ENCODE assay signal across 15 cellular contexts in the genomic region with DNA sequence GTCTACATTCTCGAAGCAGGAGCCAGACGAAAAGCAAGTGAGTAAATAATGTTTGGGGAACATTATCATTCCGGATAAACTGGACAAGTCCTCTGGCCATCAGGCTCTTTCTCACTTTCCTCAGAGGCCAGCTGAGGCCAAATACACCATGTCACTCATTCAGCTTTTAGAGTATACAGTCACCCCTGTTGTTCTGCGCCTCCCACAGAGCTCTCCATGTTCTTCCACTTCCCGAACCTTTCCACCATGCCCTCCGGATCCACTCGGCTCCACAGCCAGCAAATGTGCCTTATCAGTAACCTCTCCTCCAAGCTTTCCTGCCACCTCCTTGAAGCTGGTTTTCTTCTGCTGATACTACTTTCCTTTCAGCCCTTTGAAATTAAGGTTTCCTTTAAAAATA. TPM values are rescaled to one million over a fixed set of nuclear protein-coding genes. Genes with fewer than 3 reads are reported as not detected.
DNase-seq lines count a peak whose midpoint lies in the region; ATAC-seq lines count a peak whose summit lies in the region.
"Had no signal": no experiment of that assay in that cellular context is flagged by ENCODE, and none has a peak within 500 bp of the region (broad histone marks: within the 10 kb centered on the region; RNA-seq: fewer than 3 reads in every experiment).

No MANE protein-coding gene starts in this region.

- CTCF ChIA-PET in CD8-positive, alpha-beta memory T cell (lab: Charles Lee): interaction anchor here (1.6 kb wide), 1 partner anchor 138 kb away, joined by 3 read pairs; no protein-coding TSS in a partner anchor

- ATAC-seq in CD4-positive, CD25-positive, alpha-beta regulatory T cell (ENCODE audit: low read depth in 2 of 2): no peak
- no peak for ATAC-seq in activated naive CD8-positive, alpha-beta T cell treated with anti-CD3 and anti-CD28 coated beads, Interleukin-2, amount 10 ng/mL, durations not matched to agents 7 days and 5 days (ENCODE audit: low read depth)

- peaks cover 40% of the 10 kb centered on the region for H3K36me3 ChIP-seq in CD4-positive, CD25-positive, alpha-beta regulatory T cell (ENCODE audit: control insufficient read depth, insufficient read depth, low read length)
- peaks cover 19% of the 10 kb centered on the region for H3K36me3 ChIP-seq in CD8-positive, alpha-beta memory T cell (ENCODE audit: insufficient read depth, low read length)

- no peaks in the 10 kb centered on the region for H3K9me3 ChIP-seq in CD4-positive, CD25-positive, alpha-beta regulatory T cell (ENCODE audit: control insufficient read depth in 2 of 2, low read length in 2 of 2)
- H3K9me3 ChIP-seq in CD8-positive, alpha-beta memory T cell (ENCODE audit: low read length): no peaks in the 10 kb centered on the region
- H3K9me3 ChIP-seq: left lung had no signal

- H3K27ac Mint-ChIP-seq in CD4-positive, CD25-positive, alpha-beta regulatory T cell: peak overlapping the region; percentile 48 to 93 (median 59)
- H3K27ac Mint-ChIP-seq in CD8-positive, alpha-beta memory T cell: peak overlapping the region in 7 of 8 donors; percentile 1 to 91 (median 40)
- peak overlapping the region; percentile 55 for H3K27ac Mint-ChIP-seq in activated naive CD8-positive, alpha-beta T cell treated with anti-CD3 and anti-CD28 coated beads, Interleukin-2, amount 10 ng/mL, durations not matched to agents 7 days and 5 days
- peak overlapping the region in 4 of 6 donors; percentile 22 to 78 (median 54) for H3K27ac Mint-ChIP-seq in immature natural killer cell

- no peak for DNase-seq in CD4-positive, CD25-positive, alpha-beta regulatory T cell
- no peak for DNase-seq in CD8-positive, alpha-beta memory T cell
- no peak for DNase-seq in activated naive CD8-positive, alpha-beta T cell treated with anti-CD3 and anti-CD28 coated beads, Interleukin-2, amount 10 ng/mL, durations not matched to agents 7 days and 5 days
- DNase-seq in immature natural killer cell (no peak), NCI-H510A treated with DMSO at 0.1 percent for 48 hours (lab: John Stamatoyannopoulos, UW) (no peak), DMS53 (lab: John Stamatoyannopoulos, UW) (no peak)
- DNase-seq in stimulated activated CD4-positive, alpha-beta T cell treated with anti-CD3 and anti-CD28 coated beads, Interleukin-2, amount 100 ng/mL, for 24 hours: no peak
- DNase-seq: activated CD4-positive, CD25-positive, alpha-beta regulatory T cell; amniotic stem cell; cerebellar nuclear complex; H7; left lung; NCI-H2029; NCI-H510A had no signal

- no peaks in the 10 kb centered on the region for H3K27me3 Mint-ChIP-seq in CD4-positive, CD25-positive, alpha-beta regulatory T cell
- no peaks in the 10 kb centered on the region for H3K27me3 Mint-ChIP-seq in CD8-positive, alpha-beta memory T cell
- no peaks in the 10 kb centered on the region for H3K27me3 Mint-ChIP-seq in activated naive CD8-positive, alpha-beta T cell treated with anti-CD3 and anti-CD28 coated beads, Interleukin-2, amount 10 ng/mL, durations not matched to agents 7 days and 5 days
- no peaks in the 10 kb centered on the region for H3K27me3 Mint-ChIP-seq in immature natural killer cell (ENCODE audit: low read depth in 3 of 3)

- peaks cover 4% of the 10 kb centered on the region for H3K4me1 ChIP-seq in CD4-positive, CD25-positive, alpha-beta regulatory T cell (ENCODE audit: control insufficient read depth, insufficient read depth, low read length, poor library complexity, severe bottlenecking)
- no peaks in the 10 kb centered on the region for H3K4me1 ChIP-seq in CD8-positive, alpha-beta memory T cell (ENCODE audit: insufficient read depth, low read length)
- H3K4me1 ChIP-seq: left lung had no signal

- H3K27me3 ChIP-seq in CD4-positive, CD25-positive, alpha-beta regulatory T cell (ENCODE audit: control insufficient read depth, insufficient read depth, low read length): no peaks in the 10 kb centered on the region
- H3K27me3 ChIP-seq in CD8-positive, alpha-beta memory T cell (ENCODE audit: insufficient read depth, low read length, poor library complexity, severe bottlenecking): no peaks in the 10 kb centered on the region
- H3K27me3 ChIP-seq: left lung had no signal

- H3K4me1 Mint-ChIP-seq in CD4-positive, CD25-positive, alpha-beta regulatory T cell: peaks cover 15 to 34% (median 24%) of the 10 kb centered on the region in 4 donors
- peaks cover 16 to 50% (median 44%) of the 10 kb centered on the region in 3 donors for H3K4me1 Mint-ChIP-seq in CD8-positive, alpha-beta memory T cell
- peaks cover 25% of the 10 kb centered on the region for H3K4me1 Mint-ChIP-seq in activated naive CD8-positive, alpha-beta T cell treated with anti-CD3 and anti-CD28 coated beads, Interleukin-2, amount 10 ng/mL, durations not matched to agents 7 days and 5 days
- H3K4me1 Mint-ChIP-seq in immature natural killer cell: peaks cover 15 to 62% of the 10 kb centered on the region in 2 donors

- no peak overlapping the region for H3K4me3 Mint-ChIP-seq in CD4-positive, CD25-positive, alpha-beta regulatory T cell
- H3K4me3 Mint-ChIP-seq in CD8-positive, alpha-beta memory T cell: no peak overlapping the region
- H3K4me3 Mint-ChIP-seq in activated naive CD8-positive, alpha-beta T cell treated with anti-CD3 and anti-CD28 coated beads, Interleukin-2, amount 10 ng/mL, durations not matched to agents 7 days and 5 days: no peak overlapping the region
- H3K4me3 Mint-ChIP-seq in immature natural killer cell: no peak overlapping the region

- H3K36me3 Mint-ChIP-seq in CD4-positive, CD25-positive, alpha-beta regulatory T cell: peaks cover 30% of the 10 kb centered on the region
- H3K36me3 Mint-ChIP-seq in CD8-positive, alpha-beta memory T cell: peaks cover 5 to 58% (median 14%) of the 10 kb centered on the region in 3 donors
- H3K36me3 Mint-ChIP-seq in activated naive CD8-positive, alpha-beta T cell treated with anti-CD3 and anti-CD28 coated beads, Interleukin-2, amount 10 ng/mL, durations not matched to agents 7 days and 5 days: peaks cover 28% of the 10 kb centered on the region
- peaks cover 3 to 17% (median 16%) of the 10 kb centered on the region in 3 donors for H3K36me3 Mint-ChIP-seq in immature natural killer cell

- H3K9me3 Mint-ChIP-seq in CD4-positive, CD25-positive, alpha-beta regulatory T cell: peaks cover 0 to 1% (median 0%) of the 10 kb centered on the region in 7 donors
- no peaks in the 10 kb centered on the region for H3K9me3 Mint-ChIP-seq in CD8-positive, alpha-beta memory T cell
- no peaks in the 10 kb centered on the region for H3K9me3 Mint-ChIP-seq in activated naive CD8-positive, alpha-beta T cell treated with anti-CD3 and anti-CD28 coated beads, Interleukin-2, amount 10 ng/mL, durations not matched to agents 7 days and 5 days
- no peaks in the 10 kb centered on the region for H3K9me3 Mint-ChIP-seq in immature natural killer cell

- POLR2A ChIA-PET in CD8-positive, alpha-beta memory T cell (lab: Charles Lee): no interaction called here
- POLR2A ChIA-PET in activated naive CD8-positive, alpha-beta T cell treated with anti-CD3 and anti-CD28 coated beads, Interleukin-2, amount 10 ng/mL, durations not matched to agents 7 days and 5 days (lab: Charles Lee): interaction anchor here (0.5 to 1.5 kb wide), 5 partner anchors 26 to 140 kb away, joined by 3 to 6 read pairs (median 3); a partner anchor contains a TSS

- H3K27ac ChIP-seq in CD4-positive, CD25-positive, alpha-beta regulatory T cell (ENCODE audit: insufficient read depth, low read length, poor library complexity, severe bottlenecking): no peak overlapping the region
- no peak overlapping the region for H3K27ac ChIP-seq in CD8-positive, alpha-beta memory T cell (ENCODE audit: low read depth, low read length)
- H3K27ac ChIP-seq: left lung had no signal

- no peak overlapping the region for H3K4me3 ChIP-seq in CD4-positive, CD25-positive, alpha-beta regulatory T cell (ENCODE audit: low read depth, low read length)
- no peak overlapping the region for H3K4me3 ChIP-seq in CD8-positive, alpha-beta memory T cell (ENCODE audit: low read length)
- H3K4me3 ChIP-seq: K562, left lung had no signal

RNA-seq across cellular contexts. Expression of a gene that starts 31.7 kb away (rescaled TPM):
- total RNA-seq in CD4-positive, CD25-positive, alpha-beta regulatory T cell: 40.9 TPM
- 10 to 100 TPM in 3 of 4 donors, 1 to 10 TPM in 1; 8.9 to 12.4 (median 12.1) TPM for polyA plus RNA-seq in CD4-positive, CD25-positive, alpha-beta regulatory T cell
- total RNA-seq in CD8-positive, alpha-beta memory T cell: 10 to 100 TPM; 29.7 to 33.8 TPM
- polyA plus RNA-seq in CD8-positive, alpha-beta memory T cell: 12.7 TPM
- total RNA-seq in activated naive CD8-positive, alpha-beta T cell treated with anti-CD3 and anti-CD28 coated beads, Interleukin-2, amount 10 ng/mL, durations not matched to agents 7 days and 5 days: 10 to 100 TPM; 37.7 to 38.5 TPM
- polyA plus RNA-seq in immature natural killer cell: 10 to 100 TPM in 1 of 3 donors, 1 to 10 TPM in 2; 3.8 to 13.5 (median 6.3) TPM

RNA-seq across cellular contexts. Expression of a gene that starts 37.7 kb away (rescaled TPM):
- total RNA-seq in CD4-positive, CD25-positive, alpha-beta regulatory T cell: 22.9 TPM
- polyA plus RNA-seq in CD4-positive, CD25-positive, alpha-beta regulatory T cell: 10 to 100 TPM; 26.3 to 35.5 (median 32.0) TPM
- 10 to 100 TPM; 22.0 to 22.7 TPM for total RNA-seq in CD8-positive, alpha-beta memory T cell
- 25.7 TPM for polyA plus RNA-seq in CD8-positive, alpha-beta memory T cell
- total RNA-seq in activated naive CD8-positive, alpha-beta T cell treated with anti-CD3 and anti-CD28 coated beads, Interleukin-2, amount 10 ng/mL, durations not matched to agents 7 days and 5 days: 10 to 100 TPM; 22.6 to 26.5 TPM
- polyA plus RNA-seq in immature natural killer cell: 10 to 100 TPM; 21.4 to 30.7 (median 21.5) TPM
